ENCODE assay signal across 17 cellular contexts in genomic region chr4:168637872-168638756, GRCh38.
DNase-seq lines count a peak whose midpoint lies in the region; ATAC-seq, FAIRE-seq and TF ChIP-seq lines count a peak whose summit lies in the region.
"Had no signal": no experiment of that assay in that cellular context is flagged by ENCODE, and none has a peak within 500 bp of the region (broad histone marks: within the 10 kb centered on the region; RNA-seq: fewer than 3 reads in every experiment).

No MANE protein-coding gene starts in this region.

- no peaks in the 10 kb centered on the region for H3K9me3 ChIP-seq in cardiac muscle cell (ENCODE audit: low read depth)
- no peaks in the 10 kb centered on the region for H3K9me3 ChIP-seq in uterus
- H3K9me3 ChIP-seq: HAP-1 had no signal

- H3K36me3 Mint-ChIP-seq in mesothelial cell of epicardium = peaks cover 3% of the 10 kb centered on the region
- H3K36me3 Mint-ChIP-seq in glutamatergic neuron (ENCODE audit: unreplicated experiment) = no peaks in the 10 kb centered on the region

- H3K36me3 ChIP-seq in cardiac muscle cell = no peaks in the 10 kb centered on the region
- H3K36me3 ChIP-seq in bronchial epithelial cell (ENCODE audit: control insufficient read depth, insufficient read depth, low read length) = no peaks in the 10 kb centered on the region
- no peaks in the 10 kb centered on the region for H3K36me3 ChIP-seq in uterus
- H3K36me3 ChIP-seq: HAP-1 had no signal

- TF ChIP-seq CTCF in cardiac muscle cell (IDR thresholded peaks at IDR 0.05; ENCODE audit: low read depth, low read length) = no peak
- no peak for TF ChIP-seq CTCF in bronchial epithelial cell (IDR thresholded peaks at IDR 0.05; ENCODE audit: insufficient read depth, low read length, severe bottlenecking)
- TF ChIP-seq CTCF in mesothelial cell of epicardium (IDR thresholded peaks at IDR 0.05; ENCODE audit: unreplicated experiment) = no peak
- TF ChIP-seq CTCF in uterus (IDR thresholded peaks at IDR 0.05) = no peak
- TF ChIP-seq CTCF in glutamatergic neuron (IDR thresholded peaks at IDR 0.05; ENCODE audit: partially characterized antibody, unreplicated experiment) = no peak

- H3K4me3 Mint-ChIP-seq in mesothelial cell of epicardium (no peak overlapping the region), glutamatergic neuron (ENCODE audit: unreplicated experiment) (no peak overlapping the region)
- H3K4me3 Mint-ChIP-seq: activated CD8-positive, alpha-beta T cell treated with anti-CD3 and anti-CD28 coated beads, Interleukin-2, amount 10 ng/mL, durations not matched to agents 7 days and 5 days; endodermal cell had no signal

- H3K9me3 Mint-ChIP-seq in mesothelial cell of epicardium (no peaks in the 10 kb centered on the region), glutamatergic neuron (ENCODE audit: unreplicated experiment) (peaks cover 1% of the 10 kb centered on the region)
- H3K9me3 Mint-ChIP-seq: activated T-helper 2 cell treated with anti-CD3 and anti-CD28 coated beads, Interferon-gamma antibody, Interleukin-2, Interleukin-4, amounts not matched to agents 10 μg/mL and 5 μg/mL and 100 μg/mL, durations not matched to agents 14 hours and 24 hours and 36 hours; endodermal cell had no signal

- DNase-seq in cardiac muscle cell (ENCODE audit: low read depth in 1 of 2, low spot score in 1 of 2) (peak in 1 of 2 donors; percentile 62), Right ventricle myocardium superior (no peak), bronchial epithelial cell (ENCODE audit: low read depth) (no peak), mesothelial cell of epicardium (ENCODE audit: low spot score in 2 of 2, unreplicated experiment in 2 of 2) (no peak), uterus (no peak), medulla oblongata (ENCODE audit: extremely low spot score) (no peak), glutamatergic neuron (no peak)
- DNase-seq: activated CD8-positive, alpha-beta T cell treated with anti-CD3 and anti-CD28 coated beads, Interleukin-2, amount 10 ng/mL, durations not matched to agents 7 days and 5 days; endodermal cell; hypothalamus; NCI-H2029; NCI-H82; SHP77 had no signal

- peak; percentile 58 for FAIRE-seq in bronchial epithelial cell (lab: Jason Lieb, UNC)
- FAIRE-seq: A204.1 had no signal

- H3K4me1 Mint-ChIP-seq in mesothelial cell of epicardium (peaks cover 67% of the 10 kb centered on the region), glutamatergic neuron (ENCODE audit: low read depth, unreplicated experiment) (peaks cover 14% of the 10 kb centered on the region)

- ATAC-seq in Right ventricle myocardium superior (ENCODE audit: poor library complexity) = no peak
- no peak for ATAC-seq in GM21825 (IDR thresholded peaks at IDR 0.05; ENCODE audit: unreplicated experiment)
- ATAC-seq: activated CD8-positive, alpha-beta T cell treated with anti-CD3 and anti-CD28 coated beads, Interleukin-2, amount 10 ng/mL, durations not matched to agents 7 days and 5 days had no signal

- no peaks in the 10 kb centered on the region for H3K27me3 Mint-ChIP-seq in mesothelial cell of epicardium (ENCODE audit: low read depth)
- no peaks in the 10 kb centered on the region for H3K27me3 Mint-ChIP-seq in glutamatergic neuron (ENCODE audit: unreplicated experiment)

- H3K27ac Mint-ChIP-seq in mesothelial cell of epicardium (peak overlapping the region; percentile 32), glutamatergic neuron (ENCODE audit: unreplicated experiment) (no peak overlapping the region)
- H3K27ac Mint-ChIP-seq: activated CD8-positive, alpha-beta T cell treated with anti-CD3 and anti-CD28 coated beads, Interleukin-2, amount 10 ng/mL, durations not matched to agents 7 days and 5 days; activated T-helper 2 cell treated with anti-CD3 and anti-CD28 coated beads, Interferon-gamma antibody, Interleukin-2, Interleukin-4, amounts not matched to agents 10 μg/mL and 5 μg/mL and 100 μg/mL, durations not matched to agents 14 hours and 24 hours and 36 hours; endodermal cell had no signal

- intact Hi-C loops in Right ventricle myocardium superior (cut with DNase I) = no loop called here
- intact Hi-C loops in uterus (cut with DNase I; ENCODE audit: low total_unique reads) = loop anchor here (10.0 kb wide), 1 partner anchor 197 kb away; no protein-coding TSS in a partner anchor

- TF ChIP-seq POLR2A in uterus (IDR thresholded peaks at IDR 0.05) = no peak

- H3K27me3 ChIP-seq in cardiac muscle cell = no peaks in the 10 kb centered on the region
- H3K27me3 ChIP-seq in bronchial epithelial cell (ENCODE audit: control insufficient read depth, insufficient read depth, low read length) = no peaks in the 10 kb centered on the region
- H3K27me3 ChIP-seq in uterus = no peaks in the 10 kb centered on the region

- H3K27ac ChIP-seq in cardiac muscle cell (peak overlapping the region; percentile 19), uterus (peak overlapping the region; percentile 92)

- peaks cover 36% of the 10 kb centered on the region for H3K4me1 ChIP-seq in cardiac muscle cell (ENCODE audit: low read depth)
- H3K4me1 ChIP-seq in uterus = peaks cover 3 to 5% of the 10 kb centered on the region in 2 donors

- H3K4me3 ChIP-seq in cardiac muscle cell (no peak overlapping the region), bronchial epithelial cell (ENCODE audit: low read depth, low read length) (no peak overlapping the region), uterus (no peak overlapping the region)
- H3K4me3 ChIP-seq: HAP-1 had no signal
